1 cellular context compared by ENCODE assay signal in genomic region chr3:148238421-148238821, GRCh38.
TF ChIP-seq lines count a peak whose summit lies in the region.

No MANE protein-coding gene starts in this region.

TF ChIP-seq in SK-N-SH treated with all-trans-retinoic acid at 6 μM for 48 hours, 23 proteins besides CTCF, POLR2A, EP300 and RAD21 (continued from another document):
- TF ChIP-seq, protein P1, sequence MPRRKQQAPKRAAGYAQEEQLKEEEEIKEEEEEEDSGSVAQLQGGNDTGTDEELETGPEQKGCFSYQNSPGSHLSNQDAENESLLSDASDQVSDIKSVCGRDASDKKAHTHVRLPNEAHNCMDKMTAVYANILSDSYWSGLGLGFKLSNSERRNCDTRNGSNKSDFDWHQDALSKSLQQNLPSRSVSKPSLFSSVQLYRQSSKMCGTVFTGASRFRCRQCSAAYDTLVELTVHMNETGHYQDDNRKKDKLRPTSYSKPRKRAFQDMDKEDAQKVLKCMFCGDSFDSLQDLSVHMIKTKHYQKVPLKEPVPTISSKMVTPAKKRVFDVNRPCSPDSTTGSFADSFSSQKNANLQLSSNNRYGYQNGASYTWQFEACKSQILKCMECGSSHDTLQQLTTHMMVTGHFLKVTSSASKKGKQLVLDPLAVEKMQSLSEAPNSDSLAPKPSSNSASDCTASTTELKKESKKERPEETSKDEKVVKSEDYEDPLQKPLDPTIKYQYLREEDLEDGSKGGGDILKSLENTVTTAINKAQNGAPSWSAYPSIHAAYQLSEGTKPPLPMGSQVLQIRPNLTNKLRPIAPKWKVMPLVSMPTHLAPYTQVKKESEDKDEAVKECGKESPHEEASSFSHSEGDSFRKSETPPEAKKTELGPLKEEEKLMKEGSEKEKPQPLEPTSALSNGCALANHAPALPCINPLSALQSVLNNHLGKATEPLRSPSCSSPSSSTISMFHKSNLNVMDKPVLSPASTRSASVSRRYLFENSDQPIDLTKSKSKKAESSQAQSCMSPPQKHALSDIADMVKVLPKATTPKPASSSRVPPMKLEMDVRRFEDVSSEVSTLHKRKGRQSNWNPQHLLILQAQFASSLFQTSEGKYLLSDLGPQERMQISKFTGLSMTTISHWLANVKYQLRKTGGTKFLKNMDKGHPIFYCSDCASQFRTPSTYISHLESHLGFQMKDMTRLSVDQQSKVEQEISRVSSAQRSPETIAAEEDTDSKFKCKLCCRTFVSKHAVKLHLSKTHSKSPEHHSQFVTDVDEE (CRISPR knock-in tag; IDR thresholded peaks at IDR 0.05), result no peak
- TF ChIP-seq ZNF70 (CRISPR knock-in tag; IDR thresholded peaks at IDR 0.05), result no peak
